ENCODE assay signal across 3 cellular contexts in genomic region chr17:36605028-36605427, GRCh38.
A peak's percentile ranks its signal among the peaks of the same experiment; 100 is the strongest.
TF ChIP-seq lines count a peak whose summit lies in the region.

No MANE protein-coding gene starts in this region.

TF ChIP-seq in HEK293, 187 proteins besides CTCF, POLR2A, EP300 and RAD21:
- TF ChIP-seq ZNF596 (tag by site-specific recombination; IDR thresholded peaks at IDR 0.05) (peak; percentile 40; the same call in 1 of the 2 replicates), ZNF121 (tag by site-specific recombination; IDR thresholded peaks at IDR 0.05) (peak; percentile 78)

TF ChIP-seq in WTC11, 78 proteins besides CTCF, POLR2A, EP300 and RAD21:
- TF ChIP-seq ZNF121 (CRISPR knock-in tag; IDR thresholded peaks at IDR 0.05) = peak; percentile 72; the same call in 1 of the 2 replicates
TF ChIP-seq in WTC11: peak in this region for 1; not testable (repeated sequence) for 77.

TF ChIP-seq in K562, 482 proteins besides CTCF, POLR2A, EP300 and RAD21:
- TF ChIP-seq RBM25 (IDR thresholded peaks at IDR 0.05; ENCODE audit: low read depth, low read length, severe bottlenecking) = peak; percentile 82
- TF ChIP-seq BCOR (IDR thresholded peaks at IDR 0.05) = peak; percentile 50; the same call in 1 of the 2 replicates
- peak; percentile 90 for TF ChIP-seq ZNF121 (CRISPR knock-in tag; conservative IDR thresholded peaks at IDR 0.05)
